Comparison of ENCODE assay signal across 9 cellular contexts in the genomic region with DNA sequence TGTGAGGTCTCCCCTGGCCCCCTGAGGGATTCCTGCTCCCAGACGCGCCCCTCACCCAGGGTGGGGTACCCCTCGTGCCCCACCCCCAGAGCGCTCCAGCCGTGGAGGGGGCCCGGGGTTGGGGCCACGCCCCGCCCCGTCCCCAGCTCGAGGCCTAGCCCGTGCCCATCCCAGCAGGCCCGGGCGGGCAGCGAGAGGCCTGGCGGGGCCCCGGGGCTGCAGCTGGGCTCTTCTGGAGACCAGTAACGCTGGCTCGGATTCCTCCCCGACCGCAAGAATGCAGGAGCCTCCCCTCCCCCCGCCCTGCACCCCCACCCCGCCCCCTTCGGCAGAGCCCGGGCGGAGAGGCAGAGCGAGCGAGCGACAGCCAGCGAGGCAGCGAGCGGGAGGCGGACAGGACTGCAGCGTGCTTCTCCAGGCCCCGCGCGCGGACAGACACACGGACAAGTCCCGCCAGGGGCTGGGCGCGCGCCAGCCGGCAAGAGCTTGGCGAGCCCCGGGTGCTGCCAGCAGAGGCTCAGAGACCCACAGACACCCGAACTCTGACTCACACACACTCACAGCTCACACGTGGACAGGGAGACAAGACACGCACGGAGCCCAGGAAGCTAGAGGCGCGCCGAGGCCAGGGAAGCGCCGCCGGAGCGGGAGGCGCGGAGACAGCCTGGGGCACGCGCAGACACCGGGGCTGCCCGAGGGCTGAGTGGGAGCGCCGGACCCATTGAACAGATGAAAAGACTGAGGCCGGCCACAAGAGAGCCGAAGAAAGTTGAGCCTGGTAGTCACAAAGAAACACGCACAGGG. TPM values are rescaled to one million over a fixed set of nuclear protein-coding genes. Genes with fewer than 3 reads are reported as not detected.
A peak's percentile ranks its signal among the peaks of the same experiment; 100 is the strongest.
DNase-seq lines count a peak whose midpoint lies in the region; ATAC-seq and TF ChIP-seq lines count a peak whose summit lies in the region.
"Had no signal": no experiment of that assay in that cellular context is flagged by ENCODE, and none has a peak within 500 bp of the region (broad histone marks: within the 10 kb centered on the region; RNA-seq: fewer than 3 reads in every experiment).

No MANE protein-coding gene starts in this region.

- peak overlapping the region; percentile 92 for H3K27ac ChIP-seq in ectodermal cell (ENCODE audit: insufficient read depth, low read depth, low read length, poor library complexity, severe bottlenecking)
- peak overlapping the region; percentile 90 for H3K27ac ChIP-seq in lower lobe of right lung
- H3K27ac ChIP-seq in substantia nigra (ENCODE audit: low read depth, low read length, poor library complexity, severe bottlenecking) = peak overlapping the region; percentile 92

- H3K27me3 ChIP-seq in ectodermal cell (ENCODE audit: control insufficient read depth, insufficient read depth, low read length, poor library complexity, severe bottlenecking) = no peaks in the 10 kb centered on the region
- no peaks in the 10 kb centered on the region for H3K27me3 ChIP-seq in lower lobe of right lung (ENCODE audit: low read depth)

- H3K9me3 ChIP-seq in ectodermal cell (ENCODE audit: control insufficient read depth, low read length) = no peaks in the 10 kb centered on the region
- H3K9me3 ChIP-seq in lower lobe of right lung = no peaks in the 10 kb centered on the region

- DNase-seq in activated CD8-positive, alpha-beta memory T cell treated with anti-CD3 and anti-CD28 coated beads for 24 hours = peak; percentile 79
- no peak for DNase-seq in activated CD8-positive, alpha-beta memory T cell treated with anti-CD3 and anti-CD28 coated beads, Interleukin-2, amount 50 U/mL, for 48 hours
- DNase-seq in activated CD4-positive, alpha-beta T cell treated with anti-CD3 and anti-CD28 coated beads for 48 hours = peak; percentile 54
- DNase-seq in lower lobe of right lung = peak; percentile 87
- DNase-seq in substantia nigra (lab: John Stamatoyannopoulos, UW) = peak in 33 of 49 donors; percentile 22 to 85 (median 56)
- DNase-seq in GM10266 (ENCODE audit: extremely low spot score) = no peak
- DNase-seq: DND-41 had no signal

- WGBS in ectodermal cell, 2 experiments = 3 to 4% methylated on average over 65 to 67 of the region's 67 CpGs

- peak overlapping the region; percentile 37 for H3K4me3 ChIP-seq in ectodermal cell (ENCODE audit: insufficient read depth, low read depth, low read length)
- H3K4me3 ChIP-seq in lower lobe of right lung = peak overlapping the region; percentile 53

- TF ChIP-seq CTCF in lower lobe of right lung (IDR thresholded peaks at IDR 0.05) (no peak), GM10266 (IDR thresholded peaks at IDR 0.05; ENCODE audit: control insufficient read depth, insufficient read depth, low read depth, missing control alignments) (no peak)

- intact Hi-C loops in lower lobe of right lung (cut with DNase I) = no loop called here

- peak; percentile 66 to 75 for ATAC-seq in lower lobe of right lung
- ATAC-seq in HG02970 (IDR thresholded peaks at IDR 0.05; ENCODE audit: low FRiP score, unreplicated experiment) = no peak

- H3K36me3 ChIP-seq in ectodermal cell (ENCODE audit: control insufficient read depth, insufficient read depth, low read length) = peaks cover 6% of the 10 kb centered on the region
- peaks cover 28% of the 10 kb centered on the region for H3K36me3 ChIP-seq in lower lobe of right lung

- H3K4me1 ChIP-seq in ectodermal cell (ENCODE audit: control insufficient read depth, insufficient read depth, low read length) (peaks cover 76% of the 10 kb centered on the region), lower lobe of right lung (peaks cover 87% of the 10 kb centered on the region)

RNA-seq across cellular contexts. Expression of gene BCL9L, which starts 15.2 kb away (rescaled TPM):
- polyA plus RNA-seq in ectodermal cell (2013, experiment 1 of 4) = 32.7 TPM
- polyA plus RNA-seq in ectodermal cell (2013, experiment 2 of 4) = 39.1 TPM
- 25.6 TPM for polyA plus RNA-seq in ectodermal cell (2013, experiment 3 of 4)
- polyA plus RNA-seq in ectodermal cell (2013, experiment 4 of 4) = 28.2 TPM
- total RNA-seq in lower lobe of right lung = 48.9 TPM

RNA-seq across cellular contexts. Expression of gene CXCR5, which starts 26.8 kb away (rescaled TPM):
- not detected for polyA plus RNA-seq in ectodermal cell (2013, experiment 1 of 4)
- polyA plus RNA-seq in ectodermal cell (2013, experiment 2 of 4) = not detected
- polyA plus RNA-seq in ectodermal cell (2013, experiment 3 of 4) = not detected
- polyA plus RNA-seq in ectodermal cell (2013, experiment 4 of 4) = not detected
- 0.09 TPM for total RNA-seq in lower lobe of right lung

RNA-seq across cellular contexts. Expression of gene UPK2, which starts 45.6 kb away (rescaled TPM):
- not detected for polyA plus RNA-seq in ectodermal cell (2013, experiment 1 of 4)
- not detected for polyA plus RNA-seq in ectodermal cell (2013, experiment 2 of 4)
- not detected for polyA plus RNA-seq in ectodermal cell (2013, experiment 3 of 4)
- polyA plus RNA-seq in ectodermal cell (2013, experiment 4 of 4) = 0.69 TPM
- total RNA-seq in lower lobe of right lung = not detected

Comparison
In these comparisons a context has a peak if more than half of its experiments do, and no peak if none do; other contexts are left out.
1. DNase-seq: peak in activated CD8-positive, alpha-beta memory T cell treated with anti-CD3 and anti-CD28 coated beads for 24 hours (single experiment), activated CD4-positive, alpha-beta T cell treated with anti-CD3 and anti-CD28 coated beads for 48 hours (single experiment), lower lobe of right lung (single experiment) and substantia nigra (33 of 49); none in activated CD8-positive, alpha-beta memory T cell treated with anti-CD3 and anti-CD28 coated beads, Interleukin-2, amount 50 U/mL, for 48 hours (single experiment) and GM10266 (single experiment).
2. Peak in every context shown above with its lines, with median percentiles within 50 percentile points of each other: H3K27ac ChIP-seq.